In genomic region chr13:33639640-33640080, GRCh38 we compare ENCODE assay signal across 8 cellular contexts.
A peak's percentile ranks its signal among the peaks of the same experiment; 100 is the strongest.
DNase-seq lines count a peak whose midpoint lies in the region; ATAC-seq lines count a peak whose summit lies in the region.

No MANE protein-coding gene starts in this region.

- POLR2A ChIA-PET in activated CD4-positive, alpha-beta memory T cell treated with anti-CD3 and anti-CD28 coated beads for 36 hours (lab: Charles Lee) = interaction anchor here (2.0 kb wide), 1 partner anchor 39 kb away, joined by 9 read pairs; no protein-coding TSS in a partner anchor

- peak; percentile 65 for ATAC-seq in GM19351 (IDR thresholded peaks at IDR 0.05; ENCODE audit: unreplicated experiment)
- peak; percentile 49 for ATAC-seq in HG02981 (IDR thresholded peaks at IDR 0.05; ENCODE audit: unreplicated experiment)
- ATAC-seq in HG03378 (IDR thresholded peaks at IDR 0.05; ENCODE audit: unreplicated experiment) = no peak

- H3K9me3 Mint-ChIP-seq in activated CD4-positive, alpha-beta memory T cell treated with anti-CD3 and anti-CD28 coated beads for 36 hours = no peaks in the 10 kb centered on the region

- DNase-seq in activated CD4-positive, alpha-beta memory T cell treated with anti-CD3 and anti-CD28 coated beads for 36 hours = peak; percentile 82
- peak; percentile 28 to 41 for DNase-seq in stimulated activated CD4-positive, alpha-beta T cell treated with anti-CD3 and anti-CD28 coated beads, Interleukin-2, amount 100 ng/mL, for 48 hours
- no peak for DNase-seq in H4 (ENCODE audit: low spot score)
- no peak for DNase-seq in NCI-H2196 (lab: John Stamatoyannopoulos, UW; ENCODE audit: unreplicated experiment)
- DNase-seq in foreskin melanocyte = no peak

- H3K36me3 Mint-ChIP-seq in activated CD4-positive, alpha-beta memory T cell treated with anti-CD3 and anti-CD28 coated beads for 36 hours = no peaks in the 10 kb centered on the region

- H3K4me1 Mint-ChIP-seq in activated CD4-positive, alpha-beta memory T cell treated with anti-CD3 and anti-CD28 coated beads for 36 hours (ENCODE audit: low read depth) = peaks cover 57% of the 10 kb centered on the region

- H3K4me3 Mint-ChIP-seq in activated CD4-positive, alpha-beta memory T cell treated with anti-CD3 and anti-CD28 coated beads for 36 hours = no peak overlapping the region

- intact Hi-C loops in activated CD4-positive, alpha-beta memory T cell treated with anti-CD3 and anti-CD28 coated beads for 36 hours (cut with micrococcal nuclease) = loop anchor here (1.0 to 5.0 kb wide), 6 partner anchors 26 to 735 kb away; partner anchors contain the start of gene KL

- H3K27me3 Mint-ChIP-seq in activated CD4-positive, alpha-beta memory T cell treated with anti-CD3 and anti-CD28 coated beads for 36 hours = no peaks in the 10 kb centered on the region

- H3K27ac Mint-ChIP-seq in activated CD4-positive, alpha-beta memory T cell treated with anti-CD3 and anti-CD28 coated beads for 36 hours = peak overlapping the region; percentile 92

- CTCF ChIA-PET in activated CD4-positive, alpha-beta memory T cell treated with anti-CD3 and anti-CD28 coated beads for 36 hours (lab: Charles Lee) = interaction anchor here (1.2 to 2.1 kb wide), 3 partner anchors 26 to 97 kb away, joined by 5 to 9 read pairs (median 5); no protein-coding TSS in a partner anchor

Comparison
In these comparisons a context has a peak if more than half of its experiments do, and no peak if none do; other contexts are left out.
1. DNase-seq: peak in activated CD4-positive, alpha-beta memory T cell treated with anti-CD3 and anti-CD28 coated beads for 36 hours (single experiment) and stimulated activated CD4-positive, alpha-beta T cell treated with anti-CD3 and anti-CD28 coated beads, Interleukin-2, amount 100 ng/mL, for 48 hours (2 of 2); none in H4 (single experiment), NCI-H2196 (single experiment) and foreskin melanocyte (single experiment).